ENCODE assay signal across 1 cellular context in the genomic region with DNA sequence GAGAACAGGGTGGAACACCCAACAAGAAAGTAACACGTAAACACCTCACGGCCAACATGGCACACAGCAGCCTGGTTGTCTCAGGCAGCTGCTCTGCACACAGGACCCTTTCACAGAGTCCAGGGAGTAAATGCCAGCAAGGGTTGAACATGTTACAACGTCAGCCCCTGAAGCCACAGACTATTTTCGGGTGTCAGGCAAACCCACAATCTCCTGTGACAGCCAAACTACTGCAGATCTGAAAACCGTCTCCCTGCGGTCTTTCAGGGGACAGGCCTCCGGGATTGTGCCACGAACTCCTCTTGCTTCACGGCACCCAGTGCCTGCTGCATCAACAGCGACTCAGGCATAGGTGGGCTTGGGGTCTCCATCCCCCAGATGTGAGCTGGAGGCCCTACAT.
TF ChIP-seq lines count a peak whose summit lies in the region.

No MANE protein-coding gene starts in this region.

TF ChIP-seq in SK-N-SH, 30 proteins besides CTCF, POLR2A, EP300 and RAD21 (continued from another document):
- TF ChIP-seq FOXM1 (IDR thresholded peaks at IDR 0.05; ENCODE audit: low read depth) (no peak), JUND (IDR thresholded peaks at IDR 0.05) (no peak), USF1 (IDR thresholded peaks at IDR 0.05; ENCODE audit: borderline replicate concordance, low read depth) (no peak), MEF2A (IDR thresholded peaks at IDR 0.05; ENCODE audit: borderline replicate concordance, low read depth) (no peak), FOSL2 (IDR thresholded peaks at IDR 0.05; ENCODE audit: borderline replicate concordance, low read depth) (no peak), MXI1 (IDR thresholded peaks at IDR 0.05; ENCODE audit: low read depth, low read length) (no peak), SIN3A (IDR thresholded peaks at IDR 0.05; ENCODE audit: borderline replicate concordance, low read depth, low read length) (no peak), EZH2phosphoT487 (IDR thresholded peaks at IDR 0.05; ENCODE audit: borderline replicate concordance, low read depth) (no peak), RXRA (IDR thresholded peaks at IDR 0.05; ENCODE audit: borderline replicate concordance, low read depth) (no peak)
